Comparison of ENCODE assay signal across 22 cellular contexts in genomic region chr7:281637-282036, GRCh38. TPM values are rescaled to one million over a fixed set of nuclear protein-coding genes. Genes with fewer than 3 reads are reported as not detected.
DNase-seq lines count a peak whose midpoint lies in the region; ATAC-seq, FAIRE-seq and TF ChIP-seq lines count a peak whose summit lies in the region.
"Had no signal": no experiment of that assay in that cellular context is flagged by ENCODE, and none has a peak within 500 bp of the region (broad histone marks: within the 10 kb centered on the region; RNA-seq: fewer than 3 reads in every experiment).

No MANE protein-coding gene starts in this region.

- H3K9me3 ChIP-seq in HEK293 (ENCODE audit: control insufficient read depth, insufficient read depth, low read depth, low read length) (no peaks in the 10 kb centered on the region), lower lobe of right lung (no peaks in the 10 kb centered on the region)

- CTCF ChIA-PET in HEK293 (lab: Yijun Ruan, JAX): no interaction called here

- peak; percentile 31 for FAIRE-seq in HTR-8/SVneo (lab: Jason Lieb, UNC)
- FAIRE-seq: A549, D721Med, G401.6, GM12891, GM19239 had no signal

- DNase-seq in HTR-8/SVneo (ENCODE audit: insufficient read length, low spot score) (no peak), lower lobe of right lung (peak; percentile 14), Kasumi-1 (lab: John Stamatoyannopoulos, UW) (no peak), A172 (ENCODE audit: low spot score) (no peak)
- DNase-seq: 8988T; AML-193; Caco-2; Calu3; CD4-positive, alpha-beta T cell; CD8-positive, alpha-beta T cell; DMS79 treated with DMSO at 0.1 percent for 48 hours; GF-D8 had no signal

- H3K27ac ChIP-seq in HEK293 (ENCODE audit: extremely low read depth, low read depth, low read length): no peak overlapping the region
- no peak overlapping the region for H3K27ac ChIP-seq in lower lobe of right lung
- H3K27ac ChIP-seq: A549; BLaER1 treated with 17β-estradiol and CSF1 and Interleukin-3, amounts not matched to agents 10 nM and 100 nM; C4-2B had no signal

- no peak for ATAC-seq in lower lobe of right lung
- no peak for ATAC-seq in HG03039 (IDR thresholded peaks at IDR 0.05; ENCODE audit: unreplicated experiment)
- ATAC-seq: A549; CD8-positive, alpha-beta T cell had no signal

- peaks cover 29% of the 10 kb centered on the region for H3K27me3 ChIP-seq in lower lobe of right lung (ENCODE audit: low read depth)
- H3K27me3 ChIP-seq: BLaER1 treated with 17β-estradiol and CSF1 and Interleukin-3, amounts not matched to agents 10 nM and 100 nM had no signal

- no peaks in the 10 kb centered on the region for H3K4me1 ChIP-seq in HEK293 (ENCODE audit: control insufficient read depth, insufficient read depth, low read length)
- no peaks in the 10 kb centered on the region for H3K4me1 ChIP-seq in lower lobe of right lung
- H3K4me1 ChIP-seq: A549; BLaER1 treated with 17β-estradiol and CSF1 and Interleukin-3, amounts not matched to agents 10 nM and 100 nM had no signal

- intact Hi-C loops in lower lobe of right lung (cut with DNase I): no loop called here

- no peaks in the 10 kb centered on the region for H3K36me3 ChIP-seq in HEK293 (ENCODE audit: control insufficient read depth in 2 of 2, insufficient read depth in 1 of 2, low read length in 2 of 2)
- no peaks in the 10 kb centered on the region for H3K36me3 ChIP-seq in lower lobe of right lung

- POLR2A ChIA-PET in HEK293 (lab: Yijun Ruan, JAX): no interaction called here

- H3K4me3 ChIP-seq in HEK293 (ENCODE audit: low read depth, low read length): no peak overlapping the region
- H3K4me3 ChIP-seq in lower lobe of right lung: no peak overlapping the region
- H3K4me3 ChIP-seq: A549; BLaER1 treated with 17β-estradiol and CSF1 and Interleukin-3, amounts not matched to agents 10 nM and 100 nM had no signal

- TF ChIP-seq CTCF in HEK293 (tag by site-specific recombination; IDR thresholded peaks at IDR 0.05) (no peak), lower lobe of right lung (IDR thresholded peaks at IDR 0.05) (no peak)

TF ChIP-seq in HEK293, 187 proteins besides CTCF, POLR2A, EP300 and RAD21:
- TF ChIP-seq ZNF146 (tag by site-specific recombination; IDR thresholded peaks at IDR 0.05): peak; percentile 88
- TF ChIP-seq, protein P1, sequence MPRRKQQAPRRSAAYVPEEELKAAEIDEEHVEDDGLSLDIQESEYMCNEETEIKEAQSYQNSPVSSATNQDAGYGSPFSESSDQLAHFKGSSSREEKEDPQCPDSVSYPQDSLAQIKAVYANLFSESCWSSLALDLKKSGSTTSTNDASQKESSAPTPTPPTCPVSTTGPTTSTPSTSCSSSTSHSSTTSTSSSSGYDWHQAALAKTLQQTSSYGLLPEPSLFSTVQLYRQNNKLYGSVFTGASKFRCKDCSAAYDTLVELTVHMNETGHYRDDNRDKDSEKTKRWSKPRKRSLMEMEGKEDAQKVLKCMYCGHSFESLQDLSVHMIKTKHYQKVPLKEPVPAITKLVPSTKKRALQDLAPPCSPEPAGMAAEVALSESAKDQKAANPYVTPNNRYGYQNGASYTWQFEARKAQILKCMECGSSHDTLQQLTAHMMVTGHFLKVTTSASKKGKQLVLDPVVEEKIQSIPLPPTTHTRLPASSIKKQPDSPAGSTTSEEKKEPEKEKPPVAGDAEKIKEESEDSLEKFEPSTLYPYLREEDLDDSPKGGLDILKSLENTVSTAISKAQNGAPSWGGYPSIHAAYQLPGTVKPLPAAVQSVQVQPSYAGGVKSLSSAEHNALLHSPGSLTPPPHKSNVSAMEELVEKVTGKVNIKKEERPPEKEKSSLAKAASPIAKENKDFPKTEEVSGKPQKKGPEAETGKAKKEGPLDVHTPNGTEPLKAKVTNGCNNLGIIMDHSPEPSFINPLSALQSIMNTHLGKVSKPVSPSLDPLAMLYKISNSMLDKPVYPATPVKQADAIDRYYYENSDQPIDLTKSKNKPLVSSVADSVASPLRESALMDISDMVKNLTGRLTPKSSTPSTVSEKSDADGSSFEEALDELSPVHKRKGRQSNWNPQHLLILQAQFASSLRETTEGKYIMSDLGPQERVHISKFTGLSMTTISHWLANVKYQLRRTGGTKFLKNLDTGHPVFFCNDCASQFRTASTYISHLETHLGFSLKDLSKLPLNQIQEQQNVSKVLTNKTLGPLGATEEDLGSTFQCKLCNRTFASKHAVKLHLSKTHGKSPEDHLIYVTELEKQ (tag by site-specific recombination; IDR thresholded peaks at IDR 0.05; ENCODE audit: borderline replicate concordance): no peak
- TF ChIP-seq ZNF521 (tag by site-specific recombination; IDR thresholded peaks at IDR 0.05): no peak

RNA-seq across cellular contexts. Expression of gene FOXL3, which starts 8.3 kb away (rescaled TPM):
- total RNA-seq in lower lobe of right lung: not detected
- total RNA-seq in A172 (2014; rRNA removed; shearing (Covaris generic)): not detected in 2 replicates
- total RNA-seq: B cell; Caco-2; Calu3; CD4-positive, alpha-beta T cell; CD8-positive, alpha-beta T cell had no signal
